ENCODE assay signal across 22 cellular contexts in the genomic region with DNA sequence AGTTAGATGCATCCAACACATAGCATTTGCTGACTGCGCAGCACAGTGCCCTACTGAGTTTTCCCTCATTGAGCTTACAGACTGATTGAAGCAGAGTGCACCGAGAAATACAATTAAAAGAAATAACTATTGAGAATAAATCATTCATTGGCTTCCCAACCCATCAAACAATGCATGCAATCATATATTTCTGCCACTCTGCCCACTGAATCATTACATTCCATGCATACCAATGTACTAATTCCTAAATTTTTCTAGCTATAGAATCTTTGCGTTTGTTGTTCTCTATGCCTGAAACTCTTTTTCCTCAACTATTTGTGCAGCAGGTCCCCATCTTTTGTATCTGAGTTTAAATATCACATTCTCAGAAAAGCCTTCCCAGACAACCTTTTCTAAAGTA.
"Had no signal": no experiment of that assay in that cellular context is flagged by ENCODE, and none has a peak within 500 bp of the region (broad histone marks: within the 10 kb centered on the region; RNA-seq: fewer than 3 reads in every experiment).

No MANE protein-coding gene starts in this region.

- H3K27me3 ChIP-seq: ovary, right atrium auricular region, right lobe of liver, tibial nerve, uterus had no signal

- ATAC-seq: mucosa of descending colon; naive thymus-derived CD4-positive, alpha-beta T cell; natural killer cell treated with Interleukin-12 subunit alpha and Interleukin-12 subunit beta and Interleukin-15 and Interleukin-18, amount 100 ng/mL, for 72 hours; right lobe of liver; stimulated activated memory B cell treated with anti-CD40 and anti-IgM and Interleukin-4, amounts not matched to agents 10 μg/mL and 1 μg/mL and 100 μg/mL, for 72 hours; stimulated activated naive CD8-positive, alpha-beta T cell treated with anti-CD3 and anti-CD28 coated beads, Interleukin-15, amount 100 ng/mL, for 72 hours had no signal

- H3K4me1 ChIP-seq: left ventricle myocardium inferior, right atrium auricular region, right lobe of liver, tibial nerve, uterus had no signal

- H3K36me3 Mint-ChIP-seq: memory B cell; naive thymus-derived CD4-positive, alpha-beta T cell; stimulated activated memory B cell treated with anti-CD40 and anti-IgM and Interleukin-4, amounts not matched to agents 10 μg/mL and 1 μg/mL and 100 μg/mL, for 72 hours; type B pancreatic cell had no signal

- H3K27ac Mint-ChIP-seq: memory B cell; naive thymus-derived CD4-positive, alpha-beta T cell; natural killer cell treated with Interleukin-12 subunit alpha and Interleukin-12 subunit beta and Interleukin-15 and Interleukin-18, amount 100 ng/mL, for 72 hours; progenitor cell of endocrine pancreas; stimulated activated memory B cell treated with anti-CD40 and anti-IgM and Interleukin-4, amounts not matched to agents 10 μg/mL and 1 μg/mL and 100 μg/mL, for 72 hours; stimulated activated naive CD8-positive, alpha-beta T cell treated with anti-CD3 and anti-CD28 coated beads, Interleukin-15, amount 100 ng/mL, for 72 hours; type B pancreatic cell had no signal

- H3K27ac ChIP-seq: left ventricle myocardium inferior, ovary, right atrium auricular region, right lobe of liver, tibial nerve, uterus had no signal

- DNase-seq: islet precursor cell; left ventricle myocardium inferior; midbrain; mucosa of descending colon; naive thymus-derived CD4-positive, alpha-beta T cell; ovary; right lobe of liver; stimulated activated CD4-positive, alpha-beta T cell treated with anti-CD3 and anti-CD28 coated beads, Interleukin-1b, Interleukin-23, amount 100 ng/mL, for 48 hours; stimulated activated CD4-positive, alpha-beta T cell treated with anti-CD3 and anti-CD28 coated beads, Interleukin-2, amount 100 ng/mL, for 48 hours; stimulated activated CD4-positive, alpha-beta T cell treated with anti-CD3 and anti-CD28 coated beads, Interleukin-4, amount 100 ng/mL, for 4 hours; stimulated activated CD8-positive, alpha-beta memory T cell treated with anti-CD3 and anti-CD28 coated beads, Interleukin-4, amount 100 ng/mL, for 48 hours; stimulated activated naive CD4-positive, alpha-beta T cell treated with Interleukin-2 at 50 U/mL for 16 hours; stimulated activated naive CD8-positive, alpha-beta T cell treated with anti-CD3 and anti-CD28 coated beads, Interleukin-15, amount 100 ng/mL, for 72 hours; substantia nigra; uterus had no signal

- H3K9me3 Mint-ChIP-seq: type B pancreatic cell had no signal
